ENCODE assay signal across 17 cellular contexts in genomic region chr21:42397291-42398129, GRCh38. TPM values are rescaled to one million over a fixed set of nuclear protein-coding genes. Genes with fewer than 3 reads are reported as not detected.
DNase-seq lines count a peak whose midpoint lies in the region; ATAC-seq and TF ChIP-seq lines count a peak whose summit lies in the region.
"Had no signal": no experiment of that assay in that cellular context is flagged by ENCODE, and none has a peak within 500 bp of the region (broad histone marks: within the 10 kb centered on the region; RNA-seq: fewer than 3 reads in every experiment).

No MANE protein-coding gene starts in this region.

- H3K27me3 Mint-ChIP-seq in activated B cell treated with CpG ODN at 0.5 μM for 24 hours, result peaks cover 2% of the 10 kb centered on the region

- H2AFZ ChIP-seq in DND-41 (ENCODE audit: low read depth, low read length), result no peak overlapping the region

- TF ChIP-seq CTCF in DND-41 (IDR thresholded peaks at IDR 0.05; ENCODE audit: borderline replicate concordance, extremely low read depth, low read length, poor library complexity, severe bottlenecking), result no peak
- no peak for TF ChIP-seq CTCF in activated B cell treated with CpG ODN at 0.5 μM for 24 hours (IDR thresholded peaks at IDR 0.05)
- TF ChIP-seq CTCF in sigmoid colon (IDR thresholded peaks at IDR 0.05), result no peak

- H3K27me3 ChIP-seq in DND-41 (ENCODE audit: insufficient read depth, low read length, poor library complexity) (no peaks in the 10 kb centered on the region), sigmoid colon (no peaks in the 10 kb centered on the region)

- H3K36me3 ChIP-seq in DND-41 (ENCODE audit: insufficient read depth, low read length) (no peaks in the 10 kb centered on the region), sigmoid colon (no peaks in the 10 kb centered on the region)

- intact Hi-C loops in activated B cell treated with CpG ODN at 0.5 μM for 24 hours (cut with micrococcal nuclease) (no loop called here), sigmoid colon (cut with DNase I) (no loop called here)

- peaks cover 7% of the 10 kb centered on the region for H3K9me3 Mint-ChIP-seq in activated B cell treated with CpG ODN at 0.5 μM for 24 hours

- H3K9me3 ChIP-seq in DND-41 (ENCODE audit: insufficient read depth, low read length, severe bottlenecking), result peaks cover 8% of the 10 kb centered on the region
- H3K9me3 ChIP-seq in sigmoid colon, result peaks cover 0 to 4% (median 0%) of the 10 kb centered on the region in 4 donors

- H3K4me3 ChIP-seq in DND-41 (ENCODE audit: low read depth in 1 of 2, low read length in 2 of 2), result no peak overlapping the region
- H3K4me3 ChIP-seq in sigmoid colon, result no peak overlapping the region

- peak overlapping the region; percentile 1 for H3K4me3 Mint-ChIP-seq in activated B cell treated with CpG ODN at 0.5 μM for 24 hours
- H3K4me3 Mint-ChIP-seq: WTC11 had no signal

- CTCF ChIA-PET in activated B cell treated with CpG ODN at 0.5 μM for 24 hours (lab: Charles Lee), result no interaction called here

- TF ChIP-seq POLR2A in sigmoid colon (IDR thresholded peaks at IDR 0.05), result no peak

- H3K36me3 Mint-ChIP-seq in activated B cell treated with CpG ODN at 0.5 μM for 24 hours (ENCODE audit: low read depth), result no peaks in the 10 kb centered on the region

- no peak overlapping the region for H3K4me2 ChIP-seq in DND-41 (ENCODE audit: insufficient read depth, low read length)

- H3K4me1 Mint-ChIP-seq in activated B cell treated with CpG ODN at 0.5 μM for 24 hours, result peaks cover 30% of the 10 kb centered on the region
- H3K4me1 Mint-ChIP-seq: WTC11 had no signal

- WGBS in sigmoid colon, 2 donors, result 78 to 92% methylated on average over 18 of the region's 18 CpGs

- peaks cover 7% of the 10 kb centered on the region; the same call in 1 of the 2 replicates for H3K79me2 ChIP-seq in DND-41 (ENCODE audit: insufficient read depth, low read length)

- H3K27ac ChIP-seq in DND-41 (ENCODE audit: low read length), result peak overlapping the region; percentile 31; the same call in 1 of the 2 replicates
- H3K27ac ChIP-seq in sigmoid colon, result no peak overlapping the region
- H3K27ac ChIP-seq: foreskin keratinocyte had no signal

- no peak overlapping the region for H3K9ac ChIP-seq in DND-41 (ENCODE audit: low read depth, low read length)

- H3K27ac Mint-ChIP-seq in activated B cell treated with CpG ODN at 0.5 μM for 24 hours, result no peak overlapping the region
- H3K27ac Mint-ChIP-seq: WTC11 had no signal

- no peak for TF ChIP-seq EP300 in sigmoid colon (IDR thresholded peaks at IDR 0.05)

- peak; percentile 60 for DNase-seq in activated effector memory CD4-positive, alpha-beta T cell treated with anti-CD3 and anti-CD28 coated beads, Interleukin-2, amount 50 U/mL, for 16 hours
- DNase-seq in activated effector memory CD4-positive, alpha-beta T cell treated with Interleukin-2 at 50 U/mL for 16 hours, result no peak
- DNase-seq in DND-41 (no peak), activated B cell treated with CpG ODN at 0.5 μM for 24 hours (no peak), sigmoid colon (peak; percentile 27), anterior cingulate cortex (lab: John Stamatoyannopoulos, UW) (no peak), iPS-NIHi11 (ENCODE audit: low spot score) (no peak)
- DNase-seq: activated CD8-positive, alpha-beta memory T cell treated with anti-CD3 and anti-CD28 coated beads, Interleukin-2, amount 50 U/mL, for 4 hours; amygdala; foreskin keratinocyte; left ventricle myocardium superior; NCI-H748 treated with DMSO at 0.1 percent for 48 hours had no signal

- peaks cover 8% of the 10 kb centered on the region for H3K4me1 ChIP-seq in DND-41 (ENCODE audit: insufficient read depth, low read length)
- H3K4me1 ChIP-seq in sigmoid colon, result no peaks in the 10 kb centered on the region
- H3K4me1 ChIP-seq: foreskin keratinocyte had no signal

- no peak for ATAC-seq in DND-41 (ENCODE audit: insufficient read depth, low read depth)
- ATAC-seq in activated B cell treated with CpG ODN at 0.5 μM for 24 hours (ENCODE audit: low read depth), result peak; percentile 29
- ATAC-seq in HG02852 (IDR thresholded peaks at IDR 0.05; ENCODE audit: unreplicated experiment), result no peak
- ATAC-seq: foreskin keratinocyte, left ventricle myocardium superior, WTC11 had no signal

- POLR2A ChIA-PET in activated B cell treated with CpG ODN at 0.5 μM for 24 hours (lab: Charles Lee), result interaction anchor here (1.0 kb wide), 1 partner anchor 100 kb away, joined by 3 read pairs; no protein-coding TSS in a partner anchor

- no peaks in the 10 kb centered on the region for H4K20me1 ChIP-seq in DND-41 (ENCODE audit: insufficient read depth, low read length)

RNA-seq across cellular contexts. Expression of gene TMPRSS3, which starts 1.7 kb away (rescaled TPM):
- total RNA-seq in activated B cell treated with CpG ODN at 0.5 μM for 24 hours (0.22 TPM in 1 of 2 replicates, not detected in the other), sigmoid colon (under 1 TPM in 1 of 4 donors, not detected in 3; 0.16 TPM)
- 1 to 10 TPM in 1 of 3 donors, under 1 TPM in 1, not detected in 1; 0.60 to 1.3 TPM for polyA plus RNA-seq in sigmoid colon
- total RNA-seq: chondrocyte, foreskin keratinocyte, left ventricle myocardium superior, posterior vena cava, RPMI7951 had no signal
- polyA plus RNA-seq: foreskin keratinocyte had no signal

RNA-seq across cellular contexts. Expression of gene UBASH3A, which starts 6.2 kb away (rescaled TPM):
- total RNA-seq in activated B cell treated with CpG ODN at 0.5 μM for 24 hours, result 0.20 TPM in 1 of 2 replicates, not detected in the other
- total RNA-seq in sigmoid colon, result not detected
- 1 to 10 TPM in 1 of 3 donors, not detected in 2; 3.9 TPM for polyA plus RNA-seq in sigmoid colon
- total RNA-seq: chondrocyte, foreskin keratinocyte, left ventricle myocardium superior, RPMI7951, WTC11 had no signal
- polyA plus RNA-seq: foreskin keratinocyte had no signal

RNA-seq across cellular contexts. Expression of gene TFF1, which starts 31.2 kb away (rescaled TPM):
- total RNA-seq in activated B cell treated with CpG ODN at 0.5 μM for 24 hours (not detected in 2 replicates), sigmoid colon (1 to 10 TPM in 1 of 4 donors, not detected in 3; 1.1 TPM)
- 100 to 1,000 TPM; 414 to 706 (median 493) TPM for polyA plus RNA-seq in sigmoid colon
- total RNA-seq: chondrocyte, foreskin keratinocyte, left ventricle myocardium superior, posterior vena cava, RPMI7951 had no signal
- polyA plus RNA-seq: foreskin keratinocyte had no signal

RNA-seq across cellular contexts. Expression of gene TFF2, which starts 46.7 kb away (rescaled TPM):
- not detected in 2 replicates for total RNA-seq in activated B cell treated with CpG ODN at 0.5 μM for 24 hours
- total RNA-seq in sigmoid colon, result not detected
- polyA plus RNA-seq in sigmoid colon, result 10 to 100 TPM in 1 of 3 donors, 1 to 10 TPM in 2; 1.5 to 23.4 (median 3.0) TPM
- total RNA-seq: chondrocyte, foreskin keratinocyte, left ventricle myocardium superior, posterior vena cava, RPMI7951 had no signal
- polyA plus RNA-seq: foreskin keratinocyte had no signal

Comparison
In these comparisons a context has a peak if more than half of its experiments do, and no peak if none do; other contexts are left out.
1. DNase-seq: peak in activated effector memory CD4-positive, alpha-beta T cell treated with anti-CD3 and anti-CD28 coated beads, Interleukin-2, amount 50 U/mL, for 16 hours (single experiment) and sigmoid colon (single experiment); none in activated effector memory CD4-positive, alpha-beta T cell treated with Interleukin-2 at 50 U/mL for 16 hours (single experiment), DND-41 (single experiment), activated B cell treated with CpG ODN at 0.5 μM for 24 hours (single experiment), anterior cingulate cortex (0 of 58) and iPS-NIHi11 (single experiment).